Comparison of ENCODE assay signal across 12 cellular contexts in the genomic region with DNA sequence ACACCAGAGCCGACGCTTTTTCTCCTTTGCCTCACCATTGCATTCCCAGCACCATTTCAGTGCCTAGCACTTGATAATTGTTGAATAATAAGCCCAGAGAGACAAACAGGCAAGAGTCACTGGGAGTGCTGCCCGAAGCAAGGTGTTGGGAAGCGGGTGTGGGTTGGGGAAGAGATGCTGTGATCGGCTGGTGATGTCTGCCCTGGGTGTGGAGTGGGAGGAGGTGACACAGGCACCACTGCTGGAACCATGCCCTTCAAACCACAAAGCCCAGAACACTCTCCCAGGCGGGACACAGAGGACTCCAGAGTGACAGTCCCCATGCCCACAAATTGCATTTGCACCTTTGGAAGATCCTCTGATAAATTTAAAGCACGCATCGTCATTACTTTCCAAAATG.
DNase-seq lines count a peak whose midpoint lies in the region; ATAC-seq and TF ChIP-seq lines count a peak whose summit lies in the region.
"Had no signal": no experiment of that assay in that cellular context is flagged by ENCODE, and none has a peak within 500 bp of the region (broad histone marks: within the 10 kb centered on the region; RNA-seq: fewer than 3 reads in every experiment).

No MANE protein-coding gene starts in this region.

- no peak for DNase-seq in activated T-cell treated with anti-CD3 and anti-CD28 coated beads, Interleukin-2, amount 50 U/mL, for 24 hours
- no peak for DNase-seq in activated T-cell treated with anti-CD3 and anti-CD28 coated beads, Interleukin-2, amount 50 U/mL, for 48 hours
- peak; percentile 35 for DNase-seq in ecto neural progenitor cell (ENCODE audit: low spot score)
- no peak for DNase-seq in nephron progenitor cell
- DNase-seq in middle frontal gyrus (ENCODE audit: extremely low spot score, low spot score), result no peak
- no peak for DNase-seq in germinal center (ENCODE audit: low spot score)
- DNase-seq: Caco-2; CD8-positive, alpha-beta T cell; DND-41; GDM1 had no signal

- H3K27ac Mint-ChIP-seq in activated T-cell treated with anti-CD3 and anti-CD28 coated beads, Interleukin-2, amount 50 U/mL, for 24 hours, result peak overlapping the region; percentile 2
- peak overlapping the region; percentile 50 for H3K27ac Mint-ChIP-seq in nephron progenitor cell
- H3K27ac Mint-ChIP-seq: CD8-positive, alpha-beta T cell had no signal

- TF ChIP-seq CTCF in nephron progenitor cell (IDR thresholded peaks at IDR 0.05), result no peak

- H3K4me3 Mint-ChIP-seq in activated T-cell treated with anti-CD3 and anti-CD28 coated beads, Interleukin-2, amount 50 U/mL, for 24 hours, result no peak overlapping the region
- H3K4me3 Mint-ChIP-seq in nephron progenitor cell, result no peak overlapping the region
- H3K4me3 Mint-ChIP-seq: CD14-positive monocyte; CD8-positive, alpha-beta T cell had no signal

- no peak for ATAC-seq in HG03097 (IDR thresholded peaks at IDR 0.05; ENCODE audit: low FRiP score, unreplicated experiment)
- ATAC-seq: CD8-positive, alpha-beta T cell had no signal

- H3K9me3 Mint-ChIP-seq in activated T-cell treated with anti-CD3 and anti-CD28 coated beads, Interleukin-2, amount 50 U/mL, for 24 hours, result no peaks in the 10 kb centered on the region
- peaks cover 17% of the 10 kb centered on the region for H3K9me3 Mint-ChIP-seq in nephron progenitor cell
- H3K9me3 Mint-ChIP-seq: CD8-positive, alpha-beta T cell had no signal

- no peaks in the 10 kb centered on the region for H3K36me3 Mint-ChIP-seq in activated T-cell treated with anti-CD3 and anti-CD28 coated beads, Interleukin-2, amount 50 U/mL, for 24 hours (ENCODE audit: low read depth)
- H3K36me3 Mint-ChIP-seq in nephron progenitor cell (ENCODE audit: low read depth), result no peaks in the 10 kb centered on the region
- H3K36me3 Mint-ChIP-seq: CD14-positive monocyte; CD8-positive, alpha-beta T cell had no signal

- no peaks in the 10 kb centered on the region for H3K27me3 Mint-ChIP-seq in activated T-cell treated with anti-CD3 and anti-CD28 coated beads, Interleukin-2, amount 50 U/mL, for 24 hours
- H3K27me3 Mint-ChIP-seq in nephron progenitor cell (ENCODE audit: low read depth, poor library complexity), result no peaks in the 10 kb centered on the region

- peaks cover 6% of the 10 kb centered on the region for H3K4me1 Mint-ChIP-seq in activated T-cell treated with anti-CD3 and anti-CD28 coated beads, Interleukin-2, amount 50 U/mL, for 24 hours (ENCODE audit: low read depth)
- peaks cover 29% of the 10 kb centered on the region for H3K4me1 Mint-ChIP-seq in nephron progenitor cell
- H3K4me1 Mint-ChIP-seq: CD14-positive monocyte had no signal
